ENCODE assay signal across 8 cellular contexts in genomic region chr3:43287514-43287913, GRCh38. TPM values are rescaled to one million over a fixed set of nuclear protein-coding genes. Genes with fewer than 3 reads are reported as not detected.
A peak's percentile ranks its signal among the peaks of the same experiment; 100 is the strongest.
DNase-seq lines count a peak whose midpoint lies in the region; ATAC-seq, FAIRE-seq and TF ChIP-seq lines count a peak whose summit lies in the region.

No MANE protein-coding gene starts in this region.

- peak overlapping the region; percentile 67 for H3K4me3 ChIP-seq in iPS-11a (ENCODE audit: low read depth, low read length)

- peak overlapping the region; percentile 91 for H3K4me3 Mint-ChIP-seq in activated B cell treated with CpG ODN at 0.5 μM for 24 hours
- H3K4me3 Mint-ChIP-seq in stimulated activated memory B cell treated with anti-CD40 and anti-IgM and Interleukin-4, amounts not matched to agents 10 μg/mL and 1 μg/mL and 100 μg/mL, for 72 hours = peak overlapping the region; percentile 85

- H3K36me3 Mint-ChIP-seq in activated B cell treated with CpG ODN at 0.5 μM for 24 hours (ENCODE audit: low read depth) = peaks cover 19% of the 10 kb centered on the region
- peaks cover 15% of the 10 kb centered on the region for H3K36me3 Mint-ChIP-seq in stimulated activated memory B cell treated with anti-CD40 and anti-IgM and Interleukin-4, amounts not matched to agents 10 μg/mL and 1 μg/mL and 100 μg/mL, for 72 hours

- CTCF ChIA-PET in activated B cell treated with CpG ODN at 0.5 μM for 24 hours (lab: Charles Lee) = no interaction called here

- no peak for FAIRE-seq in RCC 7860 (lab: Jason Lieb, UNC)

- POLR2A ChIA-PET in activated B cell treated with CpG ODN at 0.5 μM for 24 hours (lab: Charles Lee) = interaction anchor here (0.7 to 2.5 kb wide), 3 partner anchors 9 to 48 kb away, joined by 3 to 22 read pairs (median 3); no protein-coding TSS in a partner anchor

- H3K27ac Mint-ChIP-seq in activated B cell treated with CpG ODN at 0.5 μM for 24 hours = peak overlapping the region; percentile 88
- peak overlapping the region; percentile 67 for H3K27ac Mint-ChIP-seq in stimulated activated memory B cell treated with anti-CD40 and anti-IgM and Interleukin-4, amounts not matched to agents 10 μg/mL and 1 μg/mL and 100 μg/mL, for 72 hours

- H3K27me3 Mint-ChIP-seq in activated B cell treated with CpG ODN at 0.5 μM for 24 hours = no peaks in the 10 kb centered on the region
- no peaks in the 10 kb centered on the region for H3K27me3 Mint-ChIP-seq in stimulated activated memory B cell treated with anti-CD40 and anti-IgM and Interleukin-4, amounts not matched to agents 10 μg/mL and 1 μg/mL and 100 μg/mL, for 72 hours

- H3K4me1 Mint-ChIP-seq in activated B cell treated with CpG ODN at 0.5 μM for 24 hours = peaks cover 60% of the 10 kb centered on the region
- peaks cover 63% of the 10 kb centered on the region for H3K4me1 Mint-ChIP-seq in stimulated activated memory B cell treated with anti-CD40 and anti-IgM and Interleukin-4, amounts not matched to agents 10 μg/mL and 1 μg/mL and 100 μg/mL, for 72 hours

- peak; percentile 10 for DNase-seq in DMS 273 (lab: John Stamatoyannopoulos, UW; ENCODE audit: unreplicated experiment)
- no peak for DNase-seq in DMS 273 treated with DMSO at 0.1 percent for 48 hours (lab: John Stamatoyannopoulos, UW)
- DNase-seq in activated B cell treated with CpG ODN at 0.5 μM for 24 hours = no peak
- no peak for DNase-seq in RCC 7860 (ENCODE audit: low spot score)

- intact Hi-C loops in activated B cell treated with CpG ODN at 0.5 μM for 24 hours (cut with micrococcal nuclease) = loop anchor here (1.0 to 10.0 kb wide), 8 partner anchors 13 to 1690 kb away; partner anchors contain the start of genes ABHD5, ACKR2, EXOSC7 and HIGD1A

- no peaks in the 10 kb centered on the region for H3K9me3 Mint-ChIP-seq in activated B cell treated with CpG ODN at 0.5 μM for 24 hours
- H3K9me3 Mint-ChIP-seq in stimulated activated memory B cell treated with anti-CD40 and anti-IgM and Interleukin-4, amounts not matched to agents 10 μg/mL and 1 μg/mL and 100 μg/mL, for 72 hours = no peaks in the 10 kb centered on the region

- ATAC-seq in activated B cell treated with CpG ODN at 0.5 μM for 24 hours (ENCODE audit: low read depth) = no peak
- no peak for ATAC-seq in stimulated activated memory B cell treated with anti-CD40 and anti-IgM and Interleukin-4, amounts not matched to agents 10 μg/mL and 1 μg/mL and 100 μg/mL, for 72 hours
- no peak for ATAC-seq in activated CD4-positive, CD25-positive, alpha-beta regulatory T cell treated with anti-CD3 and anti-CD28 coated beads, Interleukin-2, amount 50 U/mL, for 24 hours
- no peak for ATAC-seq in GM21528 (IDR thresholded peaks at IDR 0.05; ENCODE audit: low FRiP score, unreplicated experiment)

- no peak for TF ChIP-seq CTCF in activated B cell treated with CpG ODN at 0.5 μM for 24 hours (IDR thresholded peaks at IDR 0.05)

RNA-seq across cellular contexts. Expression of gene SNRK, which starts 1.2 kb away (rescaled TPM):
- 31.1 TPM in 2 replicates for total RNA-seq in activated B cell treated with CpG ODN at 0.5 μM for 24 hours
